21 cellular contexts compared by ENCODE assay signal in genomic region chr10:4865945-4866661, GRCh38. TPM values are rescaled to one million over a fixed set of nuclear protein-coding genes. Genes with fewer than 3 reads are reported as not detected.
DNase-seq lines count a peak whose midpoint lies in the region; ATAC-seq lines count a peak whose summit lies in the region.
"Had no signal": no experiment of that assay in that cellular context is flagged by ENCODE, and none has a peak within 500 bp of the region (broad histone marks: within the 10 kb centered on the region; RNA-seq: fewer than 3 reads in every experiment).

No MANE protein-coding gene starts in this region.

- peaks cover 21% of the 10 kb centered on the region for H3K4me1 ChIP-seq in adipocyte (ENCODE audit: control insufficient read depth, insufficient read depth, low read length)
- H3K4me1 ChIP-seq: prostate gland had no signal

- ATAC-seq in left lobe of liver (peak; percentile 31), GM18867 (IDR thresholded peaks at IDR 0.05; ENCODE audit: unreplicated experiment) (no peak)
- ATAC-seq: activated CD4-positive, CD25-positive, alpha-beta regulatory T cell treated with anti-CD3 and anti-CD28 coated beads, Interleukin-2, amount 50 U/mL, for 24 hours; T-helper 17 cell had no signal

- no peaks in the 10 kb centered on the region for H3K36me3 ChIP-seq in adipocyte (ENCODE audit: control insufficient read depth, insufficient read depth, low read length, severe bottlenecking)
- H3K36me3 ChIP-seq: adrenal gland; BLaER1 treated with 17β-estradiol and CSF1 and Interleukin-3, amounts not matched to agents 10 nM and 100 nM; prostate gland; thoracic aorta had no signal

- peak; percentile 27 for DNase-seq in ELR (ENCODE audit: low read depth)
- peak; percentile 44 for DNase-seq in MV-4-11 (lab: John Stamatoyannopoulos, UW)
- no peak for DNase-seq in adipocyte (ENCODE audit: low read depth)
- DNase-seq in left lobe of liver (ENCODE audit: low spot score) = no peak
- no peak for DNase-seq in effector CD8-positive, alpha-beta T cell (lab: John Stamatoyannopoulos, UW)
- DNase-seq in UCSD-AML1 (lab: John Stamatoyannopoulos, UW; ENCODE audit: unreplicated experiment) = no peak
- DNase-seq: adrenal gland; kidney glomerular epithelial cell; midbrain; MM.1S; NCI-H2081; NCI-H446 treated with DMSO at 0.1 percent for 48 hours; nephron progenitor cell; NK-92 treated with Interleukin-12 subunit alpha and Interleukin-12 subunit beta, amount 100 ng/mL, for 24 hours; SHP77 treated with DMSO at 0.1 percent for 48 hours; T-helper 17 cell had no signal

- no peaks in the 10 kb centered on the region for H3K9me3 ChIP-seq in adipocyte (ENCODE audit: control insufficient read depth, low read length)
- H3K9me3 ChIP-seq: adrenal gland, prostate gland, thoracic aorta had no signal

- peak overlapping the region; percentile 64 for H3K9ac ChIP-seq in adipocyte (ENCODE audit: low read length)
- H3K9ac ChIP-seq: BLaER1 treated with 17β-estradiol and CSF1 and Interleukin-3, amounts not matched to agents 10 nM and 100 nM had no signal

- peak overlapping the region; percentile 65 for H3K4me3 ChIP-seq in adipocyte (ENCODE audit: low read length)
- H3K4me3 ChIP-seq: adrenal gland; BLaER1 treated with 17β-estradiol and CSF1 and Interleukin-3, amounts not matched to agents 10 nM and 100 nM; prostate gland; thoracic aorta had no signal

- H3K27me3 ChIP-seq in adipocyte (replicated peaks; ENCODE audit: control insufficient read depth, insufficient read depth, low read length) = no peaks in the 10 kb centered on the region
- H3K27me3 ChIP-seq: adrenal gland; BLaER1 treated with 17β-estradiol and CSF1 and Interleukin-3, amounts not matched to agents 10 nM and 100 nM had no signal

RNA-seq across cellular contexts. Expression of gene AKR1E2, which starts 40.1 kb away (rescaled TPM):
- 1.3 TPM for total RNA-seq in left lobe of liver

Comparison
In these comparisons a context has a peak if more than half of its experiments do, and no peak if none do; other contexts are left out.
1. DNase-seq: peak in ELR (single experiment) and MV-4-11 (single experiment); none in adipocyte (single experiment), left lobe of liver (single experiment), effector CD8-positive, alpha-beta T cell (single experiment) and UCSD-AML1 (single experiment).